ENCODE assay signal across 14 cellular contexts in the genomic region with DNA sequence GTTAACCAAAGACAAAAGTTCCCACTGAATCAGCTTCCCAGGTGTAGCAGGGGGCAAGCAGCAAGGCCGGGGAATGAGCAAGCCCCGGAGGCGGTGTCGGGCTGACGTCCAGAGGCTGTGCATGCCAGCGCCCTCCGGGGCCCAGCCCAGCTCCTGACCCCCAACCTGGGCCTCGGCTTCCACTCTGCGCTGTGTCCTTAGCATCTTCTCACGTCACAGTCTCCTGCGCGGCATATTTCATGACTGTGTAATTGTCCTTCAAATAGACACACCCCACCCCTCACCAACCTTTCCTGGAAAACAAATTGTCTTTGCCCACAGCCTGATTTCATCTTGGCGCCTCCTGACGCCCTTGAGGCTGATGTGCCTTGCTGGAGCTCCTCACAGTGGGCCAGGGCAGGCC.
DNase-seq lines count a peak whose midpoint lies in the region; TF ChIP-seq lines count a peak whose summit lies in the region.
"Had no signal": no experiment of that assay in that cellular context is flagged by ENCODE, and none has a peak within 500 bp of the region (broad histone marks: within the 10 kb centered on the region; RNA-seq: fewer than 3 reads in every experiment).

No MANE protein-coding gene starts in this region.

- H3K4ac ChIP-seq in trophoblast cell (ENCODE audit: low read depth, low read length), result no peak overlapping the region

- no peaks in the 10 kb centered on the region for H3K79me2 ChIP-seq in trophoblast cell (ENCODE audit: control insufficient read depth, insufficient read depth, low read length, poor library complexity)

- H3K23ac ChIP-seq in trophoblast cell (ENCODE audit: low read length), result no peak overlapping the region

- H3K18ac ChIP-seq in trophoblast cell (ENCODE audit: low read length), result no peak overlapping the region

- H2AK5ac ChIP-seq in trophoblast cell (ENCODE audit: low read length), result no peak overlapping the region

- no peaks in the 10 kb centered on the region for H3K36me3 ChIP-seq in colonic mucosa
- no peaks in the 10 kb centered on the region for H3K36me3 ChIP-seq in trophoblast cell (ENCODE audit: control insufficient read depth in 1 of 2, insufficient read depth in 2 of 2, low read length in 2 of 2)
- H3K36me3 ChIP-seq: pancreas had no signal

- peak overlapping the region; percentile 77 for H3K27ac ChIP-seq in AG04450 (ENCODE audit: low read depth, low read length)
- H3K27ac ChIP-seq in colonic mucosa, result peak overlapping the region; percentile 12
- H3K27ac ChIP-seq in trophoblast cell (ENCODE audit: low read depth, low read length), result no peak overlapping the region
- H3K27ac ChIP-seq: pancreas had no signal

- H2BK120ac ChIP-seq in trophoblast cell (ENCODE audit: insufficient read depth, low read length, poor library complexity), result no peak overlapping the region

- H3K9me3 ChIP-seq in AG04450 (ENCODE audit: control insufficient read depth, insufficient read depth, low read length) (peaks cover 5% of the 10 kb centered on the region; the same call in 1 of the 2 replicates), colonic mucosa (no peaks in the 10 kb centered on the region), trophoblast cell (ENCODE audit: insufficient read depth, low read depth, low read length) (no peaks in the 10 kb centered on the region)
- H3K9me3 ChIP-seq: pancreas had no signal

- H4K8ac ChIP-seq in trophoblast cell (ENCODE audit: low read depth, low read length), result no peak overlapping the region

- POLR2A ChIA-PET in AG04450 (lab: Yijun Ruan, JAX), result no interaction called here

- H4K91ac ChIP-seq in trophoblast cell (ENCODE audit: low read depth, low read length), result no peak overlapping the region

- H3K4me1 ChIP-seq in colonic mucosa (no peaks in the 10 kb centered on the region), trophoblast cell (ENCODE audit: control insufficient read depth in 1 of 2, insufficient read depth in 2 of 2, low read length in 2 of 2) (peaks cover 11 to 18% of the 10 kb centered on the region in 2 experiments)
- H3K4me1 ChIP-seq: pancreas had no signal

- H2BK5ac ChIP-seq in trophoblast cell (ENCODE audit: low read depth, low read length, poor library complexity), result no peak overlapping the region

- H3K14ac ChIP-seq in trophoblast cell (ENCODE audit: low read length), result no peak overlapping the region

- H3K9ac ChIP-seq in colonic mucosa (ENCODE audit: low read depth in 2 of 2, low read length in 2 of 2) (peak overlapping the region in 1 of 2 donors; percentile 30), trophoblast cell (ENCODE audit: low read length) (no peak overlapping the region)

- H3K27me3 ChIP-seq in AG04450 (ENCODE audit: control insufficient read depth, insufficient read depth, low read length), result no peaks in the 10 kb centered on the region
- H3K27me3 ChIP-seq in colonic mucosa, result no peaks in the 10 kb centered on the region
- H3K27me3 ChIP-seq in trophoblast cell (ENCODE audit: insufficient read depth, low read length), result no peaks in the 10 kb centered on the region
- H3K27me3 ChIP-seq: pancreas had no signal

- H2BK12ac ChIP-seq in trophoblast cell (ENCODE audit: low read length), result no peak overlapping the region

- H3K4me3 ChIP-seq in AG04450 (ENCODE audit: low read depth, low read length) (no peak overlapping the region), colonic mucosa (no peak overlapping the region), trophoblast cell (ENCODE audit: low read depth, low read length) (no peak overlapping the region)
- H3K4me3 ChIP-seq: pancreas had no signal

- no peak overlapping the region for H2AFZ ChIP-seq in trophoblast cell (ENCODE audit: insufficient read depth, low read length, poor library complexity)

- intact Hi-C loops in colonic mucosa (cut with DNase I), result no loop called here

- no peak for TF ChIP-seq CTCF in AG04450 (IDR thresholded peaks at IDR 0.05; ENCODE audit: low read depth, low read length)
- no peak for TF ChIP-seq CTCF in colonic mucosa (IDR thresholded peaks at IDR 0.05)

- H3K79me1 ChIP-seq in trophoblast cell (ENCODE audit: low read length), result peaks cover 5% of the 10 kb centered on the region

- DNase-seq in AG04450 (ENCODE audit: low read depth, low spot score) (no peak), colonic mucosa (no peak), iris pigment epithelial cell (ENCODE audit: low read depth) (peak; percentile 31), trophoblast cell (peak; percentile 83 to 86), ureter (ENCODE audit: low spot score) (no peak), DMS153 treated with DMSO at 0.1 percent for 48 hours (lab: John Stamatoyannopoulos, UW; ENCODE audit: unreplicated experiment) (no peak)
- DNase-seq in activated CD4-positive, alpha-beta T cell treated with anti-CD3 and anti-CD28 coated beads for 4 hours, result no peak
- DNase-seq in stimulated activated CD4-positive, alpha-beta T cell treated with anti-CD3 and anti-CD28 coated beads, Interleukin-1b, Interleukin-23, amount 100 ng/mL, for 48 hours, result no peak
- DNase-seq: ACHN, amygdala, hippocampal formation, NCI-H2081 treated with DMSO at 0.1 percent for 48 hours, NCI-H510A treated with DMSO at 0.1 percent for 48 hours, pancreas had no signal

- WGBS in trophoblast cell (ENCODE audit: extremely low coverage, insufficient coverage, insufficient read length), result no CpG with 5 or more reads among the region's 14 CpGs

- no peak overlapping the region for H3K4me2 ChIP-seq in trophoblast cell (ENCODE audit: low read length)

- CTCF ChIA-PET in AG04450 (lab: Charles Lee), result no interaction called here

- no peak overlapping the region for H4K12ac ChIP-seq in trophoblast cell (ENCODE audit: low read depth, low read length)

Comparison
In these comparisons a context has a peak if more than half of its experiments do, and no peak if none do; other contexts are left out.
1. DNase-seq: peak in iris pigment epithelial cell (single experiment) and trophoblast cell (2 of 2); none in AG04450 (single experiment), colonic mucosa (single experiment), ureter (single experiment), DMS153 treated with DMSO at 0.1 percent for 48 hours (single experiment), activated CD4-positive, alpha-beta T cell treated with anti-CD3 and anti-CD28 coated beads for 4 hours (0 of 2) and stimulated activated CD4-positive, alpha-beta T cell treated with anti-CD3 and anti-CD28 coated beads, Interleukin-1b, Interleukin-23, amount 100 ng/mL, for 48 hours (single experiment).